ENCODE assay signal across 1 cellular context in the genomic region with DNA sequence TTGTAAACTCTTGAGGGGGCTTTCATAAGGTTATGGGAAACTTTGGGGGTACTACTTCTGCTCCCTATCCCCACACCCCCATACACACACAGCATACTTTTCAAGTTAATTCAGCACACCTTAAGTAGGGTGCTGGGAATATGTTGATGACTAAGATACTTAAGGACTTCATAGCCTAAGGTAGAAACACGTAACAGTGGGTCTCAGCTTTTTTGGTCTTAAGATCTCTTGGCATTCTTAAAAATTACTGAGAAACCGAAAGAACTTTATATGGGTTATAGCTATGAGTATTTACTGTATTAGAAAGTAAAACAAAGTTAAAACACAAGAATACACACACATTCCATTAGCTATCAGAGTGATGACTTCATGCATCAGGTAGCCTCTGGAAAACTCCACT.
TF ChIP-seq lines count a peak whose summit lies in the region.

No MANE protein-coding gene starts in this region.

TF ChIP-seq in WTC11, 78 proteins besides CTCF, POLR2A, EP300 and RAD21 (continued from another document):
- TF ChIP-seq, protein P1, sequence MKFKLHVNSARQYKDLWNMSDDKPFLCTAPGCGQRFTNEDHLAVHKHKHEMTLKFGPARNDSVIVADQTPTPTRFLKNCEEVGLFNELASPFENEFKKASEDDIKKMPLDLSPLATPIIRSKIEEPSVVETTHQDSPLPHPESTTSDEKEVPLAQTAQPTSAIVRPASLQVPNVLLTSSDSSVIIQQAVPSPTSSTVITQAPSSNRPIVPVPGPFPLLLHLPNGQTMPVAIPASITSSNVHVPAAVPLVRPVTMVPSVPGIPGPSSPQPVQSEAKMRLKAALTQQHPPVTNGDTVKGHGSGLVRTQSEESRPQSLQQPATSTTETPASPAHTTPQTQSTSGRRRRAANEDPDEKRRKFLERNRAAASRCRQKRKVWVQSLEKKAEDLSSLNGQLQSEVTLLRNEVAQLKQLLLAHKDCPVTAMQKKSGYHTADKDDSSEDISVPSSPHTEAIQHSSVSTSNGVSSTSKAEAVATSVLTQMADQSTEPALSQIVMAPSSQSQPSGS (CRISPR knock-in tag; IDR thresholded peaks at IDR 0.05; ENCODE audit: borderline replicate concordance, low read depth): no peak
